ENCODE assay signal across 8 cellular contexts in genomic region chr1:11842154-11843041, GRCh38. TPM values are rescaled to one million over a fixed set of nuclear protein-coding genes. Genes with fewer than 3 reads are reported as not detected.
DNase-seq lines count a peak whose midpoint lies in the region; ATAC-seq, FAIRE-seq and TF ChIP-seq lines count a peak whose summit lies in the region.
"Had no signal": no experiment of that assay in that cellular context is flagged by ENCODE, and none has a peak within 500 bp of the region (broad histone marks: within the 10 kb centered on the region; RNA-seq: fewer than 3 reads in every experiment).

No MANE protein-coding gene starts in this region.

- H3K4me3 ChIP-seq in colonic mucosa (no peak overlapping the region), ovary (no peak overlapping the region)

- H3K27me3 ChIP-seq in colonic mucosa (no peaks in the 10 kb centered on the region), ovary (no peaks in the 10 kb centered on the region)

- DNase-seq in GM19238 (ENCODE audit: insufficient read length, low spot score): peak; percentile 52
- DNase-seq in NCI-H345 treated with DMSO at 0.1 percent for 48 hours (lab: John Stamatoyannopoulos, UW; ENCODE audit: unreplicated experiment): peak; percentile 27
- peak; percentile 34 for DNase-seq in colonic mucosa
- peak; percentile 55 to 79 (median 72) for DNase-seq in ovary
- DNase-seq in frontal cortex (ENCODE audit: low spot score in 2 of 2): no peak
- no peak for DNase-seq in GM12892 (ENCODE audit: insufficient read length)
- DNase-seq: activated CD8-positive, alpha-beta memory T cell treated with anti-CD3 and anti-CD28 coated beads for 24 hours had no signal

- intact Hi-C loops in colonic mucosa (cut with DNase I): no loop called here
- intact Hi-C loops in ovary (cut with DNase I): loop anchor here (5.0 to 10.0 kb wide), 5 partner anchors 50 to 362 kb away; no protein-coding TSS in a partner anchor

- WGBS in ovary, 3 donors: 38 to 43% (median 39%) methylated on average over 19 of the region's 19 CpGs

- no peak overlapping the region for H3K9ac ChIP-seq in colonic mucosa (ENCODE audit: low read depth in 2 of 2, low read length in 2 of 2)

- no peak for ATAC-seq in GM21423 (IDR thresholded peaks at IDR 0.05; ENCODE audit: unreplicated experiment)

- H3K4me1 ChIP-seq in colonic mucosa: no peaks in the 10 kb centered on the region
- peaks cover 6% of the 10 kb centered on the region for H3K4me1 ChIP-seq in ovary (ENCODE audit: insufficient read depth)

- H3K9me3 ChIP-seq in colonic mucosa (no peaks in the 10 kb centered on the region), ovary (no peaks in the 10 kb centered on the region)

- FAIRE-seq in frontal cortex (lab: Jason Lieb, UNC) (no peak), GM12892 (lab: Jason Lieb, UNC) (no peak)

- TF ChIP-seq CTCF in colonic mucosa (IDR thresholded peaks at IDR 0.05) (no peak), ovary (IDR thresholded peaks at IDR 0.05) (no peak)

- peaks cover 21% of the 10 kb centered on the region for H3K36me3 ChIP-seq in colonic mucosa
- no peaks in the 10 kb centered on the region for H3K36me3 ChIP-seq in ovary

- H3K27ac ChIP-seq in colonic mucosa (no peak overlapping the region), ovary (peak overlapping the region in 1 of 2 donors; percentile 10)

- TF ChIP-seq EP300 in ovary (IDR thresholded peaks at IDR 0.05): no peak

- TF ChIP-seq POLR2A in ovary (IDR thresholded peaks at IDR 0.05) (no peak), GM12892 (IDR thresholded peaks at IDR 0.05; ENCODE audit: low read depth, low read length) (no peak)

RNA-seq across cellular contexts. Expression of gene NPPA, which starts 5.2 kb away (rescaled TPM):
- total RNA-seq in colonic mucosa (1 to 10 TPM in 1 of 2 donors, not detected in 1; 3.1 TPM), ovary (1 to 10 TPM in 2 of 7 donors, under 1 TPM in 2, not detected in 3; 0.83 to 2.5 (median 1.2) TPM), frontal cortex (3.3 TPM)
- under 1 TPM in 1 of 2 donors, not detected in 1; 0.86 TPM for polyA plus RNA-seq in ovary
- polyA plus RNA-seq in GM12892 (2012; ENCODE audit: missing spikeins): 0.83 TPM

RNA-seq across cellular contexts. Expression of gene NPPB, which starts 16.3 kb away (rescaled TPM):
- total RNA-seq in colonic mucosa (not detected), ovary (not detected), frontal cortex (0.41 TPM)
- under 1 TPM in 1 of 2 donors, not detected in 1; 0.22 TPM for polyA plus RNA-seq in ovary
- not detected for polyA plus RNA-seq in GM12892 (2012; ENCODE audit: missing spikeins)

RNA-seq across cellular contexts. Expression of gene CLCN6, which starts 36.4 kb away (rescaled TPM):
- total RNA-seq in colonic mucosa (10 to 100 TPM in 1 of 2 donors, 1 to 10 TPM in 1; 8.4 to 14.5 TPM), ovary (10 to 100 TPM; 11.7 to 39.7 (median 32.1) TPM), frontal cortex (14.7 TPM)
- 10 to 100 TPM; 14.6 to 16.7 TPM for polyA plus RNA-seq in ovary
- polyA plus RNA-seq in GM12892 (2012; ENCODE audit: missing spikeins): 14.2 TPM

RNA-seq across cellular contexts. Expression of gene MTHFR, which starts 36.6 kb away (rescaled TPM):
- total RNA-seq in colonic mucosa (10 to 100 TPM; 23.8 to 30.4 TPM), ovary (100 to 1,000 TPM in 1 of 7 donors, 10 to 100 TPM in 6; 41.2 to 161 (median 56.7) TPM), frontal cortex (24.5 TPM)
- polyA plus RNA-seq in ovary: 10 to 100 TPM; 13.1 to 25.0 TPM
- polyA plus RNA-seq in GM12892 (2012; ENCODE audit: missing spikeins): 7.4 TPM

Comparison
In these comparisons a context has a peak if more than half of its experiments do, and no peak if none do; other contexts are left out.
1. DNase-seq: peak in GM19238 (single experiment), NCI-H345 treated with DMSO at 0.1 percent for 48 hours (single experiment), colonic mucosa (single experiment) and ovary (5 of 5); none in frontal cortex (0 of 2) and GM12892 (single experiment).